In genomic region chr20:58700121-58700780, GRCh38 we compare ENCODE assay signal across 1 cellular context.
TF ChIP-seq lines count a peak whose summit lies in the region.

No MANE protein-coding gene starts in this region.

TF ChIP-seq in H1, 55 proteins besides CTCF, POLR2A, EP300 and RAD21 (continued from another document):
- TF ChIP-seq ATF2 (IDR thresholded peaks at IDR 0.05; ENCODE audit: low read length) = no peak
- no peak for TF ChIP-seq CBX5 (IDR thresholded peaks at IDR 0.05; ENCODE audit: low read depth, low read length)
- no peak for TF ChIP-seq TAF7 (optimal IDR thresholded peaks at IDR 0.05; ENCODE audit: borderline replicate concordance, low read depth, low read length)
- TF ChIP-seq SIRT6 (IDR thresholded peaks at IDR 0.05; ENCODE audit: low read length) = no peak
- TF ChIP-seq TCF12 (IDR thresholded peaks at IDR 0.05; ENCODE audit: low read depth, low read length) = no peak
- no peak for TF ChIP-seq POU5F1 (IDR thresholded peaks at IDR 0.05; ENCODE audit: low read depth, low read length)
- no peak for TF ChIP-seq SIN3A (conservative IDR thresholded peaks at IDR 0.05 in 1 of 2, IDR thresholded peaks at IDR 0.05 in 1 of 2; ENCODE audit: low read depth in 1 of 2, low read length in 2 of 2)
- TF ChIP-seq ZNF274 (IDR thresholded peaks at IDR 0.05; ENCODE audit: borderline replicate concordance, extremely low read depth, low read length) = no peak
- TF ChIP-seq SP2 (IDR thresholded peaks at IDR 0.05; ENCODE audit: low read length) = no peak
- TF ChIP-seq TAF1 (IDR thresholded peaks at IDR 0.05; ENCODE audit: low read depth, low read length) = no peak
- TF ChIP-seq GABPA (IDR thresholded peaks at IDR 0.05; ENCODE audit: borderline replicate concordance, insufficient read depth, low read length) = no peak
- TF ChIP-seq RBBP5 (IDR thresholded peaks at IDR 0.05; ENCODE audit: borderline replicate concordance, low read depth, low read length) = no peak
- TF ChIP-seq NANOG (IDR thresholded peaks at IDR 0.05; ENCODE audit: insufficient read depth, low read depth, low read length, poor library complexity, severe bottlenecking) = no peak
- no peak for TF ChIP-seq BRCA1 (IDR thresholded peaks at IDR 0.05; ENCODE audit: low read depth, low read length)
